ENCODE assay signal across 27 cellular contexts in the genomic region with DNA sequence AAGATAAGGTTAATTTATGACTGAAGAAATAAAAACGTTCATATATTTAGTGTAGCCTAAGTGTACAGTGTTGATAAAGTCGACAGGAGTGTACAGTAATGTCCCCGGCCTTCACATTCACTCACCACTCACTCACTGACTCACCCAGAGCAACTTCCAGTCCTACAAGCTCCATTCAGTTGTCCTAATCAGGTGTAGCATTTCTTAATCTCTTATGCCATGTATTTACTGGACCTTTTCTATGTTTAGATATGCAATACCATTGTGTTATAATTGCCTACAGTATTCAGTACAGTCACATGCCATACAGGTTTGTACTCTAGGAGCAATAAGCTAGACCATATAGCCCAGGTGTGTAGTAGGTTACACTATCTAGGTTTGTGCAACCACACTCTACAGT.
"Had no signal": no experiment of that assay in that cellular context is flagged by ENCODE, and none has a peak within 500 bp of the region (broad histone marks: within the 10 kb centered on the region; RNA-seq: fewer than 3 reads in every experiment).

No MANE protein-coding gene starts in this region.

- DNase-seq: nephron progenitor cell; nucleus accumbens; pancreas; right cardiac atrium; right lobe of liver; sigmoid colon; small intestine; stimulated activated CD4-positive, alpha-beta T cell treated with anti-CD3 and anti-CD28 coated beads, Interleukin-15, amount 100 ng/mL, for 24 hours; stimulated activated CD4-positive, alpha-beta T cell treated with anti-CD3 and anti-CD28 coated beads, Interleukin-2, amount 100 ng/mL, for 24 hours; stimulated activated CD4-positive, alpha-beta T cell treated with anti-CD3 and anti-CD28 coated beads, Interleukin-2, amount 100 ng/mL, for 48 hours; stimulated activated CD4-positive, alpha-beta T cell treated with anti-CD3 and anti-CD28 coated beads, Interleukin-4, amount 100 ng/mL, for 24 hours; stimulated activated naive B cell treated with anti-CD40 and anti-IgM and Interleukin-4, amounts not matched to agents 10 μg/mL and 1 μg/mL and 100 μg/mL, for 72 hours; stimulated activated naive CD4-positive, alpha-beta T cell treated with Interleukin-2 at 50 U/mL for 16 hours; stomach; thyroid gland; trophoblast cell; upper lobe of left lung had no signal

- FAIRE-seq: pancreas, small intestine, urothelium cell line had no signal

- H3K4me1 Mint-ChIP-seq: stimulated activated effector memory CD8-positive, alpha-beta T cell treated with anti-CD3 and anti-CD28 coated beads, Interleukin-12 subunit alpha, Interleukin-12 subunit beta, amount 100 ng/mL, for 72 hours had no signal

- H3K27ac Mint-ChIP-seq: natural killer cell treated with Interleukin-12 subunit alpha and Interleukin-12 subunit beta and Interleukin-15 and Interleukin-18, amount 100 ng/mL, for 72 hours; nephron progenitor cell; stimulated activated effector memory CD8-positive, alpha-beta T cell treated with anti-CD3 and anti-CD28 coated beads, Interleukin-12 subunit alpha, Interleukin-12 subunit beta, amount 100 ng/mL, for 72 hours; stimulated activated naive CD8-positive, alpha-beta T cell treated with anti-CD3 and anti-CD28 coated beads, Interleukin-15, Interleukin-2, amounts not matched to agents 100 ng/mL and 50 ng/mL, for 24 hours had no signal

- H3K9me3 Mint-ChIP-seq: natural killer cell treated with Interleukin-12 subunit alpha and Interleukin-12 subunit beta and Interleukin-15 and Interleukin-18, amount 100 ng/mL, for 72 hours; nephron progenitor cell; stimulated activated naive B cell treated with anti-CD40 and anti-IgM and Interleukin-4, amounts not matched to agents 10 μg/mL and 1 μg/mL and 100 μg/mL, for 72 hours; stimulated activated naive CD8-positive, alpha-beta T cell treated with anti-CD3 and anti-CD28 coated beads, Interleukin-15, Interleukin-2, amounts not matched to agents 100 ng/mL and 50 ng/mL, for 24 hours had no signal

- H3K27me3 Mint-ChIP-seq: natural killer cell treated with Interleukin-12 subunit alpha and Interleukin-12 subunit beta and Interleukin-15 and Interleukin-18, amount 100 ng/mL, for 72 hours; stimulated activated naive B cell treated with anti-CD40 and anti-IgM and Interleukin-4, amounts not matched to agents 10 μg/mL and 1 μg/mL and 100 μg/mL, for 72 hours; stimulated activated naive CD8-positive, alpha-beta T cell treated with anti-CD3 and anti-CD28 coated beads, Interleukin-15, Interleukin-2, amounts not matched to agents 100 ng/mL and 50 ng/mL, for 24 hours had no signal

- H3K4me3 Mint-ChIP-seq: natural killer cell treated with Interleukin-12 subunit alpha and Interleukin-12 subunit beta and Interleukin-15 and Interleukin-18, amount 100 ng/mL, for 72 hours; nephron progenitor cell; neural crest cell; stimulated activated effector memory CD8-positive, alpha-beta T cell treated with anti-CD3 and anti-CD28 coated beads, Interleukin-12 subunit alpha, Interleukin-12 subunit beta, amount 100 ng/mL, for 72 hours; stimulated activated naive B cell treated with anti-CD40 and anti-IgM and Interleukin-4, amounts not matched to agents 10 μg/mL and 1 μg/mL and 100 μg/mL, for 72 hours; stimulated activated naive CD8-positive, alpha-beta T cell treated with anti-CD3 and anti-CD28 coated beads, Interleukin-15, Interleukin-2, amounts not matched to agents 100 ng/mL and 50 ng/mL, for 24 hours had no signal

- H3K4me1 ChIP-seq: prostate gland, right lobe of liver, sigmoid colon, thyroid gland, upper lobe of left lung had no signal

- H3K36me3 Mint-ChIP-seq: natural killer cell treated with Interleukin-12 subunit alpha and Interleukin-12 subunit beta and Interleukin-15 and Interleukin-18, amount 100 ng/mL, for 72 hours; stimulated activated effector memory CD8-positive, alpha-beta T cell treated with anti-CD3 and anti-CD28 coated beads, Interleukin-12 subunit alpha, Interleukin-12 subunit beta, amount 100 ng/mL, for 72 hours; stimulated activated naive B cell treated with anti-CD40 and anti-IgM and Interleukin-4, amounts not matched to agents 10 μg/mL and 1 μg/mL and 100 μg/mL, for 72 hours had no signal

- ATAC-seq: natural killer cell treated with Interleukin-12 subunit alpha and Interleukin-12 subunit beta and Interleukin-15 and Interleukin-18, amount 100 ng/mL, for 72 hours; right cardiac atrium; right lobe of liver; stimulated activated effector memory CD8-positive, alpha-beta T cell treated with anti-CD3 and anti-CD28 coated beads, Interleukin-12 subunit alpha, Interleukin-12 subunit beta, amount 100 ng/mL, for 72 hours; stimulated activated naive B cell treated with anti-CD40 and anti-IgM and Interleukin-4, amounts not matched to agents 10 μg/mL and 1 μg/mL and 100 μg/mL, for 72 hours had no signal

- H3K27ac ChIP-seq: neutrophil, pancreas, prostate gland, right lobe of liver, sigmoid colon, stomach, thoracic aorta, thyroid gland, tibial nerve, upper lobe of left lung, vagina had no signal

- H3K27me3 ChIP-seq: neutrophil, pancreas, right lobe of liver, sigmoid colon, stomach, thyroid gland, tibial nerve, upper lobe of left lung, vagina had no signal

- H3K36me3 ChIP-seq: neutrophil, pancreas, prostate gland, right lobe of liver, sigmoid colon, stomach, thoracic aorta, thyroid gland, tibial nerve, upper lobe of left lung, vagina had no signal

- H3K4me3 ChIP-seq: pancreas, prostate gland, right lobe of liver, sigmoid colon, stomach, thoracic aorta, thyroid gland, tibial nerve, upper lobe of left lung, vagina had no signal

- H3K9me3 ChIP-seq: neutrophil, prostate gland, right lobe of liver, sigmoid colon, stomach, thoracic aorta, thyroid gland, tibial nerve, upper lobe of left lung, vagina had no signal
